8 cellular contexts compared by ENCODE assay signal in the genomic region with DNA sequence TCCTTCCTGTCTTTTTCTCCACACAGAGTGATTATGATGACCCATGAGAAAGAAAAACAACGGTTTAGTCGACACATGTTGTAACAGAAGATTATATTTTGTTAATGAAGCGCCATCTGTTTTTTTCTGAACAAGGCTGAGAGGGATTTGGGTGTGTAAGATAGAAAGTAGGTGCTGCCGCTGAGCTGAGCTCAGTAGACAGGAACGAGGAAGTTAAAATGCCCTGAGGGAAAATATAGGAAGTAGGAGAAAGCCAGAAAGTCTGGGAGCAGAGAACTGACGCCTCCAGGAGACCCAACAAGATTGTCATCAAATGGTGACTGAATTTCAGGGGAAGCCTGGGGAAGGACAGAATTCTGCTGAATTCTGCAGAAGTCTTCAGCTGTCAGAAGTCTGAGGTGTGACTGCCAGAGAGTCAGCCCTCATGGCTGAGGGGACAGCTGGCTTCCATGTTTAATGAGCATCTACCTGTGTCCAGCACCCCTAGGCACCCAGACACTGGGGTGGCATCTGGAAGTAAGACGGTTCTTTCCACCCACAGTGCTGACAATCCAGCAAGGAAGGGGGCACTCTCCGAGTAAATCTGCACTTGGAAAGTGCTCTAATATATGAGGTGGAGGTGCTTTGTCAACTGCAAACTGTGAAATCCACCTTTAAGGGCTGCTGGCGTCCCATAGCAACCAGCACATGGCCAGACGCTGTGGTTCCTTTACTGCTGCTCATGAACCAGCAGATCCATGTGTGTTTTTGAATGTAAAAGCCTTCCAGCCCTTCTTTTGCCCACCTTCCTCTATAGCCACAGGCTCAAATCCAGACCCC. TPM values are rescaled to one million over a fixed set of nuclear protein-coding genes. Genes with fewer than 3 reads are reported as not detected.
A peak's percentile ranks its signal among the peaks of the same experiment; 100 is the strongest.
DNase-seq lines count a peak whose midpoint lies in the region; ATAC-seq and FAIRE-seq lines count a peak whose summit lies in the region.

No MANE protein-coding gene starts in this region.

- FAIRE-seq in small intestine (lab: Jason Lieb, UNC) = no peak

- no peak overlapping the region for H3K4me3 Mint-ChIP-seq in effector memory CD8-positive, alpha-beta T cell
- no peak overlapping the region for H3K4me3 Mint-ChIP-seq in activated naive CD4-positive, alpha-beta T cell treated with anti-CD3 and anti-CD28 coated beads, Interleukin-2, amount 10 ng/mL, durations not matched to agents 7 days and 5 days

- no peaks in the 10 kb centered on the region for H3K36me3 Mint-ChIP-seq in effector memory CD8-positive, alpha-beta T cell (ENCODE audit: insufficient read depth)
- H3K36me3 Mint-ChIP-seq in activated naive CD4-positive, alpha-beta T cell treated with anti-CD3 and anti-CD28 coated beads, Interleukin-2, amount 10 ng/mL, durations not matched to agents 7 days and 5 days = no peaks in the 10 kb centered on the region

- ATAC-seq in Right ventricle myocardium superior (ENCODE audit: poor library complexity) (peak; percentile 71), HG03139 (IDR thresholded peaks at IDR 0.05; ENCODE audit: unreplicated experiment) (no peak), GM21360 (IDR thresholded peaks at IDR 0.05; ENCODE audit: unreplicated experiment) (no peak)
- ATAC-seq in effector memory CD8-positive, alpha-beta T cell (replicated peaks) = no peak

- H3K27me3 Mint-ChIP-seq in effector memory CD8-positive, alpha-beta T cell = peaks cover 54% of the 10 kb centered on the region in 2 donors
- peaks cover 56% of the 10 kb centered on the region for H3K27me3 Mint-ChIP-seq in activated naive CD4-positive, alpha-beta T cell treated with anti-CD3 and anti-CD28 coated beads, Interleukin-2, amount 10 ng/mL, durations not matched to agents 7 days and 5 days

- 8 to 35% (median 18%) methylated on average over 10 of the region's 10 CpGs for WGBS in small intestine, 3 donors

- H3K36me3 ChIP-seq in SJCRH30 (no peaks in the 10 kb centered on the region), small intestine (ENCODE audit: control insufficient read depth in 2 of 2, insufficient read depth in 2 of 2, low read length in 2 of 2) (no peaks in the 10 kb centered on the region)

- intact Hi-C loops in Right ventricle myocardium superior (cut with DNase I) = no loop called here

- H3K4me3 ChIP-seq in SJCRH30 (0 out of 2 replicates have a peak overlapping the region, but pooled peaks have one; percentile 3), small intestine (ENCODE audit: low read depth in 1 of 2, low read length in 2 of 2) (no peak overlapping the region)

- no peak overlapping the region for H3K27ac Mint-ChIP-seq in effector memory CD8-positive, alpha-beta T cell
- H3K27ac Mint-ChIP-seq in activated naive CD4-positive, alpha-beta T cell treated with anti-CD3 and anti-CD28 coated beads, Interleukin-2, amount 10 ng/mL, durations not matched to agents 7 days and 5 days = no peak overlapping the region

- no peaks in the 10 kb centered on the region for H3K4me1 Mint-ChIP-seq in effector memory CD8-positive, alpha-beta T cell (ENCODE audit: low read depth in 2 of 2)
- peaks cover 3% of the 10 kb centered on the region for H3K4me1 Mint-ChIP-seq in activated naive CD4-positive, alpha-beta T cell treated with anti-CD3 and anti-CD28 coated beads, Interleukin-2, amount 10 ng/mL, durations not matched to agents 7 days and 5 days

- DNase-seq in HCEC 1CT = peak; percentile 64
- DNase-seq in SJCRH30 = peak; percentile 32 to 57
- DNase-seq in Right ventricle myocardium superior = no peak
- peak; percentile 71 for DNase-seq in small intestine
- no peak for DNase-seq in effector memory CD8-positive, alpha-beta T cell
- no peak for DNase-seq in activated naive CD4-positive, alpha-beta T cell treated with anti-CD3 and anti-CD28 coated beads, Interleukin-2, amount 10 ng/mL, durations not matched to agents 7 days and 5 days

- H3K27ac ChIP-seq in SJCRH30 (peak overlapping the region; percentile 39), small intestine (ENCODE audit: low read depth in 1 of 2, low read length in 1 of 2) (peak overlapping the region; percentile 69 to 93)

- H3K9me3 Mint-ChIP-seq in effector memory CD8-positive, alpha-beta T cell = no peaks in the 10 kb centered on the region
- no peaks in the 10 kb centered on the region for H3K9me3 Mint-ChIP-seq in activated naive CD4-positive, alpha-beta T cell treated with anti-CD3 and anti-CD28 coated beads, Interleukin-2, amount 10 ng/mL, durations not matched to agents 7 days and 5 days

- H3K9me3 ChIP-seq in SJCRH30 (replicated peaks) = no peaks in the 10 kb centered on the region
- H3K9me3 ChIP-seq in small intestine (ENCODE audit: control insufficient read depth, low read depth) = no peaks in the 10 kb centered on the region

- peaks cover 31% of the 10 kb centered on the region for H3K4me1 ChIP-seq in SJCRH30
- peaks cover 6 to 10% of the 10 kb centered on the region in 2 donors for H3K4me1 ChIP-seq in small intestine (ENCODE audit: control insufficient read depth in 2 of 2, insufficient read depth in 1 of 2, low read depth in 1 of 2, low read length in 1 of 2)

- H3K27me3 ChIP-seq in SJCRH30 = no peaks in the 10 kb centered on the region
- H3K27me3 ChIP-seq in small intestine (ENCODE audit: control insufficient read depth in 2 of 2, insufficient read depth in 2 of 2, low read length in 2 of 2) = no peaks in the 10 kb centered on the region

- CTCF ChIA-PET in activated naive CD4-positive, alpha-beta T cell treated with anti-CD3 and anti-CD28 coated beads, Interleukin-2, amount 10 ng/mL, durations not matched to agents 7 days and 5 days (lab: Charles Lee) = interaction anchor here (2.5 kb wide), 1 partner anchor 11 kb away, joined by 9 read pairs; no protein-coding TSS in a partner anchor

RNA-seq across cellular contexts. Expression of gene TSPAN15, which starts 12.5 kb away (rescaled TPM):
- 12.2 and 13.5 TPM in 2 replicates for total RNA-seq in SJCRH30 (2014; rRNA removed; shearing (Covaris generic))
- 9.5 TPM for total RNA-seq in Right ventricle myocardium superior
- polyA plus RNA-seq in small intestine = 10 to 100 TPM; 43.2 to 72.1 (median 47.0) TPM

RNA-seq across cellular contexts. Expression of gene TACR2, which starts 22.0 kb away (rescaled TPM):
- 0.04 TPM in 1 of 2 replicates, not detected in the other for total RNA-seq in SJCRH30 (2014; rRNA removed; shearing (Covaris generic))
- 0.24 TPM for total RNA-seq in Right ventricle myocardium superior
- 1 to 10 TPM in 1 of 3 donors, under 1 TPM in 1, not detected in 1; 0.81 to 4.0 TPM for polyA plus RNA-seq in small intestine

Comparison
In these comparisons a context has a peak if more than half of its experiments do, and no peak if none do; other contexts are left out.
1. DNase-seq: peak in HCEC 1CT (single experiment), SJCRH30 (2 of 2) and small intestine (single experiment); none in Right ventricle myocardium superior (single experiment), effector memory CD8-positive, alpha-beta T cell (0 of 3) and activated naive CD4-positive, alpha-beta T cell treated with anti-CD3 and anti-CD28 coated beads, Interleukin-2, amount 10 ng/mL, durations not matched to agents 7 days and 5 days (single experiment).